ENCODE assay signal across 25 cellular contexts in genomic region chr20:62235777-62236157, GRCh38. TPM values are rescaled to one million over a fixed set of nuclear protein-coding genes. Genes with fewer than 3 reads are reported as not detected.
"Had no signal": no experiment of that assay in that cellular context is flagged by ENCODE, and none has a peak within 500 bp of the region (broad histone marks: within the 10 kb centered on the region; RNA-seq: fewer than 3 reads in every experiment).

No MANE protein-coding gene starts in this region.

- H3K4me2 ChIP-seq: smooth muscle cell had no signal

- H3K27me3 Mint-ChIP-seq: stimulated activated naive B cell treated with anti-CD40 and anti-IgM and Interleukin-4, amounts not matched to agents 10 μg/mL and 1 μg/mL and 100 μg/mL, for 72 hours had no signal

- H3K4me3 ChIP-seq: colonic mucosa, esophagus squamous epithelium, gastroesophageal sphincter, lower lobe of right lung, mucosa of descending colon, smooth muscle cell, upper lobe of left lung had no signal

- H3K9me3 Mint-ChIP-seq: activated naive CD4-positive, alpha-beta T cell treated with anti-CD3 and anti-CD28 coated beads, Interleukin-2, amount 50 U/mL, for 72 hours; T-helper 1 cell treated with Interleukin-12 subunit alpha and Interleukin-12 subunit beta and Interleukin-4 antibody, amounts not matched to agents 30 μg/mL and 1 μg/mL, for 36 hours had no signal

- H3K9me3 ChIP-seq: colonic mucosa, esophagus squamous epithelium, gastroesophageal sphincter, lower lobe of right lung, mucosa of descending colon, upper lobe of left lung had no signal

- ATAC-seq: activated CD4-positive, CD25-positive, alpha-beta regulatory T cell treated with anti-CD3 and anti-CD28 coated beads, Interleukin-2, amount 50 U/mL, for 24 hours; activated naive CD4-positive, alpha-beta T cell treated with anti-CD3 and anti-CD28 coated beads, Interleukin-2, amount 50 U/mL, for 72 hours; gastroesophageal sphincter; left colon; lower lobe of right lung; mucosa of descending colon; sciatic nerve; stimulated activated naive B cell treated with anti-CD40 and anti-IgM and Interleukin-4, amounts not matched to agents 10 μg/mL and 1 μg/mL and 100 μg/mL, for 72 hours had no signal

- H3K27ac ChIP-seq: brain microvascular endothelial cell, colonic mucosa, esophagus squamous epithelium, gastroesophageal sphincter, lower lobe of right lung, upper lobe of left lung had no signal

- H3K36me3 ChIP-seq: brain microvascular endothelial cell, colonic mucosa, esophagus squamous epithelium, gastroesophageal sphincter, upper lobe of left lung had no signal

- H3K4me3 Mint-ChIP-seq: stimulated activated naive B cell treated with anti-CD40 and anti-IgM and Interleukin-4, amounts not matched to agents 10 μg/mL and 1 μg/mL and 100 μg/mL, for 72 hours; T-helper 1 cell treated with Interleukin-12 subunit alpha and Interleukin-12 subunit beta and Interleukin-4 antibody, amounts not matched to agents 30 μg/mL and 1 μg/mL, for 36 hours had no signal

- H3K27ac Mint-ChIP-seq: activated naive CD4-positive, alpha-beta T cell treated with anti-CD3 and anti-CD28 coated beads, Interleukin-2, amount 50 U/mL, for 72 hours; stimulated activated naive B cell treated with anti-CD40 and anti-IgM and Interleukin-4, amounts not matched to agents 10 μg/mL and 1 μg/mL and 100 μg/mL, for 72 hours; T-helper 1 cell treated with Interleukin-12 subunit alpha and Interleukin-12 subunit beta and Interleukin-4 antibody, amounts not matched to agents 30 μg/mL and 1 μg/mL, for 36 hours had no signal

- DNase-seq: activated CD4-positive, alpha-beta T cell treated with anti-CD3 and anti-CD28 coated beads, Interleukin-2, amount 50 U/mL, for 1 hour; activated T-cell treated with anti-CD3 and anti-CD28 coated beads, Interleukin-2, amount 50 U/mL, for 1 hour; aorta; brain microvascular endothelial cell; central memory CD4-positive, alpha-beta T cell; colonic mucosa; esophagus squamous epithelium; head of caudate nucleus; islet precursor cell; left colon; lower lobe of right lung; mesendoderm; naive B cell; stimulated activated CD4-positive, alpha-beta T cell treated with anti-CD3 and anti-CD28 coated beads, Interleukin-15, amount 100 ng/mL, for 24 hours; stimulated activated naive B cell treated with anti-CD40 and anti-IgM and Interleukin-4, amounts not matched to agents 10 μg/mL and 1 μg/mL and 100 μg/mL, for 72 hours; upper lobe of left lung had no signal

- H3K27me3 ChIP-seq: brain microvascular endothelial cell, colonic mucosa, upper lobe of left lung had no signal

- H3K36me3 Mint-ChIP-seq: activated naive CD4-positive, alpha-beta T cell treated with anti-CD3 and anti-CD28 coated beads, Interleukin-2, amount 50 U/mL, for 72 hours; naive B cell; stimulated activated naive B cell treated with anti-CD40 and anti-IgM and Interleukin-4, amounts not matched to agents 10 μg/mL and 1 μg/mL and 100 μg/mL, for 72 hours had no signal

RNA-seq across cellular contexts. Expression of gene HRH3, which starts 15.7 kb away (rescaled TPM):
- total RNA-seq: activated naive CD4-positive, alpha-beta T cell treated with anti-CD3 and anti-CD28 coated beads, Interleukin-2, amount 50 U/mL, for 72 hours; aorta; colonic mucosa; esophagus squamous epithelium; gastroesophageal sphincter; left colon; lower lobe of right lung; osteocyte; pulmonary artery endothelial cell; sciatic nerve; smooth muscle cell; upper lobe of left lung had no signal
- polyA plus RNA-seq: aorta, smooth muscle cell had no signal
